ENCODE assay signal across 19 cellular contexts in genomic region chr12:71565568-71565967, GRCh38.
A peak's percentile ranks its signal among the peaks of the same experiment; 100 is the strongest.
DNase-seq lines count a peak whose midpoint lies in the region; ATAC-seq, FAIRE-seq and TF ChIP-seq lines count a peak whose summit lies in the region.
"Had no signal": no experiment of that assay in that cellular context is flagged by ENCODE, and none has a peak within 500 bp of the region (broad histone marks: within the 10 kb centered on the region; RNA-seq: fewer than 3 reads in every experiment).

No MANE protein-coding gene starts in this region.

- peaks cover 4% of the 10 kb centered on the region; the same call in 1 of the 2 replicates for H3K9me2 ChIP-seq in HCT116 (ENCODE audit: insufficient read depth)

- CTCF ChIA-PET in A549 (lab: Yijun Ruan, JAX), result no interaction called here
- CTCF ChIA-PET in HCT116 (lab: Charles Lee), result interaction anchor here (1.8 kb wide), 1 partner anchor 15 kb away, joined by 5 read pairs; no protein-coding TSS in a partner anchor

- RAD21 ChIA-PET in HCT116 (lab: Charles Lee; ENCODE audit: low non-redundant PET in 1 of 2, low total read pairs in 2 of 2, uncharacterized antibody in 2 of 2, unreplicated experiment in 2 of 2), result no interaction called here

- H3K36me3 Mint-ChIP-seq in astrocyte (ENCODE audit: low read depth, unreplicated experiment), result peaks cover 1% of the 10 kb centered on the region
- no peaks in the 10 kb centered on the region for H3K36me3 Mint-ChIP-seq in T-helper 2 cell treated with Interferon-gamma antibody and Interleukin-4, amounts not matched to agents 5 μg/mL and 100 μg/mL, for 36 hours (ENCODE audit: low read depth)
- H3K36me3 Mint-ChIP-seq in glutamatergic neuron (ENCODE audit: unreplicated experiment), result no peaks in the 10 kb centered on the region
- H3K36me3 Mint-ChIP-seq: CD4-positive, CD25-positive, alpha-beta regulatory T cell; CD8-positive, alpha-beta memory T cell; IgD-negative memory B cell had no signal

- WGBS in A549 (ENCODE audit: missing lambda C conversion rate), result 2% methylated on average over 1 of the region's 1 CpG

- H3K4me1 ChIP-seq in A549 (no peaks in the 10 kb centered on the region), HCT116 (ENCODE audit: control insufficient read depth in 1 of 2, insufficient read depth in 2 of 2, low read length in 2 of 2) (no peaks in the 10 kb centered on the region), astrocyte (ENCODE audit: insufficient read depth, low read length) (no peaks in the 10 kb centered on the region)

- H3K9ac ChIP-seq in HCT116 (ENCODE audit: low read length) (no peak overlapping the region), astrocyte (ENCODE audit: low read length) (no peak overlapping the region)

- peak overlapping the region; percentile 11 for H2AFZ ChIP-seq in HCT116 (ENCODE audit: low read depth, low read length, poor library complexity, severe bottlenecking)
- H2AFZ ChIP-seq in astrocyte (ENCODE audit: low read depth, low read length), result no peak overlapping the region
- H2AFZ ChIP-seq: GM23338 had no signal

- H3K27me3 ChIP-seq in HCT116 (ENCODE audit: insufficient read depth, low read length), result no peaks in the 10 kb centered on the region
- H3K27me3 ChIP-seq in astrocyte (ENCODE audit: insufficient read depth, low read length), result no peaks in the 10 kb centered on the region
- H3K27me3 ChIP-seq: BE2C had no signal

- H3K79me2 ChIP-seq in HCT116 (ENCODE audit: insufficient read depth, low read length) (no peaks in the 10 kb centered on the region), astrocyte (ENCODE audit: insufficient read depth, low read length) (no peaks in the 10 kb centered on the region)

- H3K27ac Mint-ChIP-seq in astrocyte (ENCODE audit: unreplicated experiment), result no peak overlapping the region
- H3K27ac Mint-ChIP-seq in T-helper 2 cell treated with Interferon-gamma antibody and Interleukin-4, amounts not matched to agents 5 μg/mL and 100 μg/mL, for 36 hours, result no peak overlapping the region
- H3K27ac Mint-ChIP-seq in glutamatergic neuron (ENCODE audit: unreplicated experiment), result no peak overlapping the region
- H3K27ac Mint-ChIP-seq: CD4-positive, CD25-positive, alpha-beta regulatory T cell; CD8-positive, alpha-beta memory T cell; GM23338; IgD-negative memory B cell had no signal

- POLR2A ChIA-PET in A549 (lab: Yijun Ruan, JAX) (no interaction called here), HCT116 (lab: Charles Lee) (no interaction called here)

- H3K4me3 ChIP-seq in A549 (no peak overlapping the region), HCT116 (replicated peaks in 1 of 2; ENCODE audit: low read depth in 1 of 2, low read length in 2 of 2) (no peak overlapping the region), astrocyte (ENCODE audit: insufficient read depth, low read depth, low read length) (no peak overlapping the region)
- H3K4me3 ChIP-seq: GM23338 had no signal

- no peak for TF ChIP-seq POLR2A in A549 (IDR thresholded peaks at IDR 0.05; ENCODE audit: low read length)
- no peak for TF ChIP-seq POLR2A in HCT116 (IDR thresholded peaks at IDR 0.05; ENCODE audit: borderline replicate concordance, extremely low read depth, insufficient read depth, insufficient read length)

- no peak for TF ChIP-seq CTCF in A549 (IDR thresholded peaks at IDR 0.05)
- TF ChIP-seq CTCF in HCT116 (IDR thresholded peaks at IDR 0.05 in 2 of 3, conservative IDR thresholded peaks at IDR 0.05 in 1 of 3; ENCODE audit: borderline replicate concordance in 1 of 3, insufficient read depth in 1 of 3, low read depth in 2 of 3, low read length in 2 of 3), result no peak
- TF ChIP-seq CTCF in astrocyte (IDR thresholded peaks at IDR 0.05; ENCODE audit: insufficient read depth, low read depth, low read length), result no peak
- TF ChIP-seq CTCF in glutamatergic neuron (IDR thresholded peaks at IDR 0.05; ENCODE audit: partially characterized antibody, unreplicated experiment), result no peak

- no peak for ATAC-seq in A549
- no peak for ATAC-seq in HCT116
- ATAC-seq: GM23338 had no signal

- intact Hi-C loops in HCT116 (cut with micrococcal nuclease), result no loop called here

- H3K9me3 Mint-ChIP-seq in astrocyte (ENCODE audit: unreplicated experiment), result no peaks in the 10 kb centered on the region
- H3K9me3 Mint-ChIP-seq in T-helper 2 cell treated with Interferon-gamma antibody and Interleukin-4, amounts not matched to agents 5 μg/mL and 100 μg/mL, for 36 hours, result no peaks in the 10 kb centered on the region
- H3K9me3 Mint-ChIP-seq in glutamatergic neuron (ENCODE audit: unreplicated experiment), result peaks cover 2% of the 10 kb centered on the region
- H3K9me3 Mint-ChIP-seq: CD4-positive, CD25-positive, alpha-beta regulatory T cell; GM23338 had no signal

- FAIRE-seq in A549 (lab: Jason Lieb, UNC) (no peak), astrocyte (lab: Jason Lieb, UNC) (no peak)

- no peak for TF ChIP-seq RAD21 in A549 (conservative IDR thresholded peaks at IDR 0.05 in 1 of 2, IDR thresholded peaks at IDR 0.05 in 1 of 2)
- no peak for TF ChIP-seq RAD21 in HCT116 (IDR thresholded peaks at IDR 0.05; ENCODE audit: low read depth)

- DNase-seq in A549 (ENCODE audit: low read depth in 1 of 2, low spot score in 1 of 2) (no peak), HCT116 (ENCODE audit: low read depth, low spot score) (no peak), astrocyte (ENCODE audit: low read depth) (peak; percentile 4), iris pigment epithelial cell (ENCODE audit: low read depth) (peak; percentile 2), glutamatergic neuron (no peak)
- no peak for DNase-seq in activated CD4-positive, CD25-positive, alpha-beta regulatory T cell (lab: John Stamatoyannopoulos, UW)
- no peak for DNase-seq in T-helper 2 cell treated with Interferon-gamma antibody and Interleukin-4, amounts not matched to agents 5 μg/mL and 100 μg/mL, for 36 hours (ENCODE audit: low spot score)
- DNase-seq: 8988T; BE2C; C1 segment of cervical spinal cord; CD4-positive, CD25-positive, alpha-beta regulatory T cell; CD8-positive, alpha-beta memory T cell; COR-L47; GDM1; H7; KG1 had no signal

- H3K27me3 Mint-ChIP-seq in astrocyte (ENCODE audit: low read depth, unreplicated experiment) (no peaks in the 10 kb centered on the region), glutamatergic neuron (ENCODE audit: unreplicated experiment) (no peaks in the 10 kb centered on the region)
- H3K27me3 Mint-ChIP-seq in T-helper 2 cell treated with Interferon-gamma antibody and Interleukin-4, amounts not matched to agents 5 μg/mL and 100 μg/mL, for 36 hours (ENCODE audit: low read depth), result peaks cover 13% of the 10 kb centered on the region

- H3K4me2 ChIP-seq in A549 (no peak overlapping the region), HCT116 (ENCODE audit: low read length) (no peak overlapping the region), astrocyte (ENCODE audit: low read length) (no peak overlapping the region)
- H3K4me2 ChIP-seq: GM23338 had no signal

- no peaks in the 10 kb centered on the region for H3K9me3 ChIP-seq in A549
- no peaks in the 10 kb centered on the region for H3K9me3 ChIP-seq in HCT116 (ENCODE audit: control insufficient read depth in 1 of 2, insufficient read depth in 1 of 2, low read depth in 1 of 2, low read length in 2 of 2)
- H3K9me3 ChIP-seq in astrocyte (ENCODE audit: insufficient read depth, low read depth, low read length), result no peaks in the 10 kb centered on the region
- H3K9me3 ChIP-seq: BE2C had no signal

- no peak overlapping the region for H3K27ac ChIP-seq in A549
- no peak overlapping the region for H3K27ac ChIP-seq in HCT116 (ENCODE audit: low read depth, low read length)
- H3K27ac ChIP-seq in astrocyte (ENCODE audit: low read depth, low read length), result no peak overlapping the region
- H3K27ac ChIP-seq: HL-60 had no signal

- peaks cover 9% of the 10 kb centered on the region for H3K4me1 Mint-ChIP-seq in astrocyte (ENCODE audit: low read depth, unreplicated experiment)
- H3K4me1 Mint-ChIP-seq in T-helper 2 cell treated with Interferon-gamma antibody and Interleukin-4, amounts not matched to agents 5 μg/mL and 100 μg/mL, for 36 hours (ENCODE audit: low read depth), result no peaks in the 10 kb centered on the region
- H3K4me1 Mint-ChIP-seq in glutamatergic neuron (ENCODE audit: low read depth, unreplicated experiment), result peaks cover 10% of the 10 kb centered on the region
- H3K4me1 Mint-ChIP-seq: CD4-positive, CD25-positive, alpha-beta regulatory T cell; CD8-positive, alpha-beta memory T cell; IgD-negative memory B cell had no signal

- TF ChIP-seq EP300 in A549 (IDR thresholded peaks at IDR 0.05), result no peak

- no peak overlapping the region for H3K4me3 Mint-ChIP-seq in astrocyte (ENCODE audit: unreplicated experiment)
- no peak overlapping the region for H3K4me3 Mint-ChIP-seq in T-helper 2 cell treated with Interferon-gamma antibody and Interleukin-4, amounts not matched to agents 5 μg/mL and 100 μg/mL, for 36 hours
- H3K4me3 Mint-ChIP-seq in glutamatergic neuron (ENCODE audit: unreplicated experiment), result no peak overlapping the region
- H3K4me3 Mint-ChIP-seq: CD4-positive, CD25-positive, alpha-beta regulatory T cell; CD8-positive, alpha-beta memory T cell; GM23338; IgD-negative memory B cell had no signal

- BruUV-seq in HCT116 (replicated peaks; lab: Mats Ljungman, UMichigan), result no TSS peak

- H3K36me3 ChIP-seq in HCT116 (ENCODE audit: control insufficient read depth in 1 of 2, insufficient read depth in 2 of 2, low read length in 2 of 2) (no peaks in the 10 kb centered on the region), astrocyte (ENCODE audit: insufficient read depth, low read length) (no peaks in the 10 kb centered on the region)

- H4K20me1 ChIP-seq in HCT116 (ENCODE audit: insufficient read depth), result no peaks in the 10 kb centered on the region
- no peaks in the 10 kb centered on the region for H4K20me1 ChIP-seq in astrocyte (ENCODE audit: insufficient read depth, low read length)

TF ChIP-seq in A549, 52 proteins besides CTCF, POLR2A, EP300 and RAD21 (continues in another document):
- TF ChIP-seq MAFK (IDR thresholded peaks at IDR 0.05; ENCODE audit: partially characterized antibody), result peak; percentile 79
- no peak for TF ChIP-seq RCOR1 (IDR thresholded peaks at IDR 0.05; ENCODE audit: low read depth, low read length)
- TF ChIP-seq NFE2L2 (conservative IDR thresholded peaks at IDR 0.05; ENCODE audit: low read length), result peak; percentile 83
- no peak for TF ChIP-seq NR3C1 (IDR thresholded peaks at IDR 0.05)
- no peak for TF ChIP-seq EHF (CRISPR knock-in tag; IDR thresholded peaks at IDR 0.05)
- no peak for TF ChIP-seq CBX8 (IDR thresholded peaks at IDR 0.05)
- TF ChIP-seq ESRRA (IDR thresholded peaks at IDR 0.05; ENCODE audit: borderline replicate concordance, low read length), result no peak
- no peak for TF ChIP-seq PHF8 (IDR thresholded peaks at IDR 0.05; ENCODE audit: borderline replicate concordance, low read depth)

TF ChIP-seq in HCT116, 20 proteins besides CTCF, POLR2A, EP300 and RAD21 (continues in another document):
- TF ChIP-seq ELF1 (IDR thresholded peaks at IDR 0.05; ENCODE audit: borderline replicate concordance, low read depth) (no peak), MAX (IDR thresholded peaks at IDR 0.05) (no peak)

Comparison
In these comparisons a context has a peak if more than half of its experiments do, and no peak if none do; other contexts are left out.
1. DNase-seq: peak in astrocyte (single experiment) and iris pigment epithelial cell (single experiment); none in A549 (0 of 2), HCT116 (single experiment), activated CD4-positive, CD25-positive, alpha-beta regulatory T cell (0 of 4), T-helper 2 cell treated with Interferon-gamma antibody and Interleukin-4, amounts not matched to agents 5 μg/mL and 100 μg/mL, for 36 hours (single experiment) and glutamatergic neuron (single experiment).